11 cellular contexts compared by ENCODE assay signal in genomic region chr4:152680988-152681731, GRCh38. TPM values are rescaled to one million over a fixed set of nuclear protein-coding genes. Genes with fewer than 3 reads are reported as not detected.
A peak's percentile ranks its signal among the peaks of the same experiment; 100 is the strongest.
DNase-seq lines count a peak whose midpoint lies in the region; ATAC-seq, FAIRE-seq and TF ChIP-seq lines count a peak whose summit lies in the region.
"Had no signal": no experiment of that assay in that cellular context is flagged by ENCODE, and none has a peak within 500 bp of the region (broad histone marks: within the 10 kb centered on the region; RNA-seq: fewer than 3 reads in every experiment).

No MANE protein-coding gene starts in this region.

- peak; percentile 91 for FAIRE-seq in RCC 7860 (lab: Jason Lieb, UNC)
- FAIRE-seq: kidney had no signal

- H3K27ac ChIP-seq in GM23248 (peak overlapping the region; percentile 49), fibroblast of lung (ENCODE audit: insufficient read depth, low read length) (no peak overlapping the region), transverse colon (no peak overlapping the region)
- H3K27ac ChIP-seq: KMS-11 had no signal

- peak overlapping the region; percentile 75 for H3K4me2 ChIP-seq in GM23248 (ENCODE audit: unreplicated experiment)
- no peak overlapping the region for H3K4me2 ChIP-seq in fibroblast of lung (ENCODE audit: extremely low read depth, insufficient read depth, low read length)
- H3K4me2 ChIP-seq: KMS-11 had no signal

- TF ChIP-seq CTCF in AG10803 (conservative IDR thresholded peaks at IDR 0.05; ENCODE audit: low read length): no peak
- no peak for TF ChIP-seq CTCF in fibroblast of lung (conservative IDR thresholded peaks at IDR 0.05 in 1 of 2, IDR thresholded peaks at IDR 0.05 in 1 of 2; ENCODE audit: low read depth in 1 of 2, low read length in 2 of 2)
- TF ChIP-seq CTCF in transverse colon (IDR thresholded peaks at IDR 0.05): no peak

- no peaks in the 10 kb centered on the region for H3K36me3 ChIP-seq in GM23248 (ENCODE audit: low read depth)
- H3K36me3 ChIP-seq in fibroblast of lung (ENCODE audit: control insufficient read depth, insufficient read depth, low read length): no peaks in the 10 kb centered on the region
- no peaks in the 10 kb centered on the region for H3K36me3 ChIP-seq in transverse colon

- no peaks in the 10 kb centered on the region for H4K20me1 ChIP-seq in GM23248 (ENCODE audit: insufficient read depth)
- no peaks in the 10 kb centered on the region for H4K20me1 ChIP-seq in fibroblast of lung (ENCODE audit: control insufficient read depth, extremely low read depth, insufficient read depth, low read length)

- H3K9me2 ChIP-seq in GM23248 (ENCODE audit: insufficient read depth): no peaks in the 10 kb centered on the region

- H3K27me3 ChIP-seq in GM23248 (replicated peaks; ENCODE audit: insufficient read depth): 0 out of 2 replicates have a peak, but pooled peaks cover 5% of the 10 kb centered on the region
- H3K27me3 ChIP-seq in fibroblast of lung (ENCODE audit: control insufficient read depth, insufficient read depth, low read length): no peaks in the 10 kb centered on the region
- no peaks in the 10 kb centered on the region for H3K27me3 ChIP-seq in transverse colon

- in situ Hi-C loops in GM23248 (cut with MboI): no loop called here
- in situ Hi-C loops in transverse colon (cut with MboI; ENCODE audit: low pct_ligation_motif_present in 1 of 4, low pct_unique_long_range_greater_than_20kb in 1 of 4, low sequenced_read_pairs in 3 of 4): no loop called here

- H3F3A ChIP-seq in GM23248 (ENCODE audit: insufficient read depth): peaks cover 29% of the 10 kb centered on the region

- DNase-seq in AG10803 (ENCODE audit: low read depth) (peak; percentile 43), GM23248 (peak; percentile 83), RCC 7860 (ENCODE audit: low spot score) (peak; percentile 83), fibroblast of lung (ENCODE audit: low read depth in 2 of 2) (peak; percentile 36 to 95), transverse colon (no peak), NCI-H1436 (lab: John Stamatoyannopoulos, UW) (no peak)
- DNase-seq: activated CD8-positive, alpha-beta memory T cell treated with anti-CD3 and anti-CD28 coated beads, Interleukin-2, amount 50 U/mL, for 48 hours; kidney had no signal

- no peak for TF ChIP-seq EP300 in transverse colon (IDR thresholded peaks at IDR 0.05; ENCODE audit: low read depth)

- H3K9ac ChIP-seq in GM23248: no peak overlapping the region
- H3K9ac ChIP-seq in fibroblast of lung (ENCODE audit: insufficient read depth, low read length): no peak overlapping the region
- H3K9ac ChIP-seq: KMS-11 had no signal

- intact Hi-C loops in transverse colon (cut with DNase I; ENCODE audit: low total_unique reads): no loop called here

- H2AFZ ChIP-seq in GM23248: peak overlapping the region; percentile 90; the same call in 1 of the 2 replicates
- H2AFZ ChIP-seq in fibroblast of lung (ENCODE audit: low read length): no peak overlapping the region

- peaks cover 23% of the 10 kb centered on the region for H3K4me1 ChIP-seq in GM23248 (ENCODE audit: insufficient read depth)
- peaks cover 3% of the 10 kb centered on the region for H3K4me1 ChIP-seq in fibroblast of lung (ENCODE audit: control insufficient read depth, extremely low read depth, insufficient read depth, low read length)
- H3K4me1 ChIP-seq in transverse colon: peaks cover 0 to 20% (median 6%) of the 10 kb centered on the region in 4 donors

- no peak overlapping the region for H3K4me3 ChIP-seq in AG10803 (ENCODE audit: low read length)
- no peak overlapping the region for H3K4me3 ChIP-seq in GM23248
- H3K4me3 ChIP-seq in fibroblast of lung (replicated peaks in 1 of 4; ENCODE audit: control extremely low read depth in 1 of 4, insufficient read depth in 1 of 4, low read depth in 3 of 4, low read length in 4 of 4): no peak overlapping the region
- H3K4me3 ChIP-seq in transverse colon: no peak overlapping the region

- no peak for ATAC-seq in HG03039 (IDR thresholded peaks at IDR 0.05; ENCODE audit: unreplicated experiment)
- no peak for ATAC-seq in GM21526 (IDR thresholded peaks at IDR 0.05; ENCODE audit: low FRiP score, unreplicated experiment)

- H3K79me2 ChIP-seq in GM23248 (ENCODE audit: insufficient read depth): no peaks in the 10 kb centered on the region
- H3K79me2 ChIP-seq in fibroblast of lung (ENCODE audit: control insufficient read depth, insufficient read depth, low read length): no peaks in the 10 kb centered on the region

- WGBS in GM23248 (ENCODE audit: low coverage in 1 of 2, low lambda C conversion rate in 2 of 2, missing lambda C conversion rate in 2 of 2), 2 experiments: 34 to 42% methylated on average over 9 of the region's 9 CpGs
- 74 to 75% methylated on average over 9 of the region's 9 CpGs for WGBS in transverse colon (ENCODE audit: low coverage in 1 of 2), 2 donors

- H3K9me3 ChIP-seq in GM23248 (ENCODE audit: low read depth): no peaks in the 10 kb centered on the region
- H3K9me3 ChIP-seq in fibroblast of lung (ENCODE audit: control insufficient read depth, insufficient read depth, low read depth, low read length): no peaks in the 10 kb centered on the region
- H3K9me3 ChIP-seq in transverse colon: no peaks in the 10 kb centered on the region

- TF ChIP-seq POLR2A in transverse colon (IDR thresholded peaks at IDR 0.05): no peak

RNA-seq across cellular contexts. Expression of gene TMEM154, which starts 1.4 kb away (rescaled TPM):
- total RNA-seq in GM23248 (2014; rRNA removed; shearing (Covaris generic)): 11.9 and 17.2 TPM in 2 replicates
- polyA plus RNA-seq in GM23248 (2016; fragmentation: Nextera tagmentation; extraction: Ambion mirVana) (16.1 and 17.3 TPM in 2 replicates), fibroblast of lung (1.6 and 3.7 TPM in 2 replicates)
- total RNA-seq in fibroblast of lung (0.50 and 0.77 TPM in 2 replicates), transverse colon (1 to 10 TPM; 1.8 to 5.4 (median 3.9) TPM)
- polyA plus RNA-seq in fibroblast of lung (2012): 0.96 and 1.8 TPM in 2 replicates
- 1.4 and 3.5 TPM in 2 replicates for polyA minus RNA-seq in fibroblast of lung (ENCODE audit: low replicate concordance)

Comparison
In these comparisons a context has a peak if more than half of its experiments do, and no peak if none do; other contexts are left out.
1. DNase-seq: peak in AG10803 (single experiment), GM23248 (single experiment), RCC 7860 (single experiment) and fibroblast of lung (2 of 2); none in transverse colon (single experiment) and NCI-H1436 (single experiment).